ENCODE assay signal across 16 cellular contexts in genomic region chr18:69908838-69909237, GRCh38. TPM values are rescaled to one million over a fixed set of nuclear protein-coding genes. Genes with fewer than 3 reads are reported as not detected.
DNase-seq lines count a peak whose midpoint lies in the region; ATAC-seq, FAIRE-seq and TF ChIP-seq lines count a peak whose summit lies in the region.
"Had no signal": no experiment of that assay in that cellular context is flagged by ENCODE, and none has a peak within 500 bp of the region (broad histone marks: within the 10 kb centered on the region; RNA-seq: fewer than 3 reads in every experiment).

No MANE protein-coding gene starts in this region.

- H3K79me2 ChIP-seq in HepG2 (ENCODE audit: insufficient read depth, low read length), result no peaks in the 10 kb centered on the region

- H3K9ac ChIP-seq in HepG2 (ENCODE audit: insufficient read depth, low read depth, low read length), result no peak overlapping the region

- TF ChIP-seq POLR2A in HepG2 (IDR thresholded peaks at IDR 0.05; ENCODE audit: insufficient read depth in 1 of 2, low read depth in 2 of 2, low read length in 2 of 2) (no peak), right lobe of liver (IDR thresholded peaks at IDR 0.05) (no peak)

- H2AFZ ChIP-seq in HepG2 (ENCODE audit: low read length), result no peak overlapping the region

- TF ChIP-seq RAD21 in HepG2 (CRISPR knock-in tag; IDR thresholded peaks at IDR 0.05), result no peak

- H3K36me3 ChIP-seq in HepG2 (replicated peaks in 1 of 2; ENCODE audit: control insufficient read depth in 1 of 2, insufficient read depth in 2 of 2, low read length in 2 of 2), result no peaks in the 10 kb centered on the region
- H3K36me3 ChIP-seq in right lobe of liver, result no peaks in the 10 kb centered on the region
- H3K36me3 ChIP-seq in small intestine (ENCODE audit: control insufficient read depth in 2 of 2, insufficient read depth in 2 of 2, low read length in 2 of 2), result no peaks in the 10 kb centered on the region

- CTCF ChIA-PET in HepG2 (lab: Yijun Ruan, JAX; ENCODE audit: low intra/inter-chr PET ratio, low total read pairs), result no interaction called here
- CTCF ChIA-PET in activated CD4-positive, alpha-beta memory T cell treated with anti-CD3 and anti-CD28 coated beads, Interleukin-2, amount 10 ng/mL, durations not matched to agents 7 days and 5 days (lab: Charles Lee), result interaction anchor here (1.0 kb wide), 1 partner anchor 9 kb away, joined by 3 read pairs; no protein-coding TSS in a partner anchor

- ATAC-seq in HepG2 (no peak), right lobe of liver (no peak)
- ATAC-seq in stimulated activated naive CD8-positive, alpha-beta T cell treated with anti-CD3 and anti-CD28 coated beads, Interleukin-15, amount 100 ng/mL, for 72 hours, result peak; percentile 58

- no peaks in the 10 kb centered on the region for H3K27me3 Mint-ChIP-seq in activated CD4-positive, alpha-beta memory T cell treated with anti-CD3 and anti-CD28 coated beads, Interleukin-2, amount 10 ng/mL, durations not matched to agents 7 days and 5 days
- H3K27me3 Mint-ChIP-seq in stimulated activated naive CD8-positive, alpha-beta T cell treated with anti-CD3 and anti-CD28 coated beads, Interleukin-15, amount 100 ng/mL, for 72 hours, result no peaks in the 10 kb centered on the region
- H3K27me3 Mint-ChIP-seq: B cell had no signal

- TF ChIP-seq EP300 in HepG2 (IDR thresholded peaks at IDR 0.05; ENCODE audit: low read depth in 2 of 2, low read length in 2 of 2) (no peak), HepG2 (CRISPR knock-in tag; IDR thresholded peaks at IDR 0.05; ENCODE audit: borderline replicate concordance) (no peak)

- FAIRE-seq in HepG2 (lab: Jason Lieb, UNC), result no peak
- no peak for FAIRE-seq in small intestine (lab: Jason Lieb, UNC)

- no peak for DNase-seq in HepG2 (ENCODE audit: low spot score)
- no peak for DNase-seq in right lobe of liver
- no peak for DNase-seq in activated CD4-positive, alpha-beta memory T cell treated with anti-CD3 and anti-CD28 coated beads, Interleukin-2, amount 10 ng/mL, durations not matched to agents 7 days and 5 days
- peak; percentile 18 for DNase-seq in amniotic epithelial cell (ENCODE audit: low read depth)
- no peak for DNase-seq in stimulated activated naive CD8-positive, alpha-beta T cell treated with anti-CD3 and anti-CD28 coated beads, Interleukin-15, amount 100 ng/mL, for 72 hours
- DNase-seq in small intestine, result no peak
- DNase-seq in NCI-H510A (lab: John Stamatoyannopoulos, UW), result no peak
- no peak for DNase-seq in DMS 273 treated with DMSO at 0.1 percent for 48 hours (lab: John Stamatoyannopoulos, UW)
- DNase-seq: ACHN, KG1, NCI-H1092, NCI-H1694 treated with DMSO at 0.1 percent for 48 hours, NCI-H446 treated with DMSO at 0.1 percent for 48 hours, NCI-H774 had no signal

- in situ Hi-C loops in HepG2 (cut with HindIII; ENCODE audit: extremely low pct_ligation_motif_present, low pct_unique_long_range_greater_than_20kb), result no loop called here

- no peak overlapping the region for H3K4me3 Mint-ChIP-seq in activated CD4-positive, alpha-beta memory T cell treated with anti-CD3 and anti-CD28 coated beads, Interleukin-2, amount 10 ng/mL, durations not matched to agents 7 days and 5 days
- H3K4me3 Mint-ChIP-seq in stimulated activated naive CD8-positive, alpha-beta T cell treated with anti-CD3 and anti-CD28 coated beads, Interleukin-15, amount 100 ng/mL, for 72 hours, result no peak overlapping the region
- H3K4me3 Mint-ChIP-seq: B cell had no signal

- no peak overlapping the region for H3K4me2 ChIP-seq in HepG2 (ENCODE audit: low read depth, low read length)

- POLR2A ChIA-PET in HepG2 (lab: Yijun Ruan, JAX), result no interaction called here
- POLR2A ChIA-PET in activated CD4-positive, alpha-beta memory T cell treated with anti-CD3 and anti-CD28 coated beads, Interleukin-2, amount 10 ng/mL, durations not matched to agents 7 days and 5 days (lab: Charles Lee), result interaction anchor here (1.2 to 1.7 kb wide), 3 partner anchors 9 to 46 kb away, joined by 4 to 6 read pairs (median 5); no protein-coding TSS in a partner anchor

- no peak overlapping the region for H3K27ac ChIP-seq in HepG2 (ENCODE audit: extremely low read length, insufficient read depth, low read length)
- H3K27ac ChIP-seq in right lobe of liver, result no peak overlapping the region
- H3K27ac ChIP-seq in small intestine (ENCODE audit: low read depth in 1 of 2, low read length in 1 of 2), result no peak overlapping the region
- H3K27ac ChIP-seq: HL-60 had no signal

- no TSS peak for BruUV-seq in HepG2 (replicated peaks; lab: Mats Ljungman, UMichigan)

- H3K27ac Mint-ChIP-seq in activated CD4-positive, alpha-beta memory T cell treated with anti-CD3 and anti-CD28 coated beads, Interleukin-2, amount 10 ng/mL, durations not matched to agents 7 days and 5 days, result peak overlapping the region; percentile 38
- H3K27ac Mint-ChIP-seq in stimulated activated naive CD8-positive, alpha-beta T cell treated with anti-CD3 and anti-CD28 coated beads, Interleukin-15, amount 100 ng/mL, for 72 hours, result peak overlapping the region in 1 of 2 donors; percentile 69
- H3K27ac Mint-ChIP-seq: B cell had no signal

- H3K4me1 Mint-ChIP-seq in activated CD4-positive, alpha-beta memory T cell treated with anti-CD3 and anti-CD28 coated beads, Interleukin-2, amount 10 ng/mL, durations not matched to agents 7 days and 5 days, result peaks cover 48% of the 10 kb centered on the region
- peaks cover 65% of the 10 kb centered on the region for H3K4me1 Mint-ChIP-seq in stimulated activated naive CD8-positive, alpha-beta T cell treated with anti-CD3 and anti-CD28 coated beads, Interleukin-15, amount 100 ng/mL, for 72 hours
- H3K4me1 Mint-ChIP-seq: B cell had no signal

- TF ChIP-seq CTCF in HepG2 (CRISPR knock-in tag; IDR thresholded peaks at IDR 0.05) (no peak), right lobe of liver (IDR thresholded peaks at IDR 0.05) (no peak)

- H3K4me1 ChIP-seq in HepG2 (ENCODE audit: insufficient read depth, low read length) (no peaks in the 10 kb centered on the region), right lobe of liver (no peaks in the 10 kb centered on the region), small intestine (ENCODE audit: control insufficient read depth in 2 of 2, insufficient read depth in 1 of 2, low read depth in 1 of 2, low read length in 1 of 2) (no peaks in the 10 kb centered on the region)

- H3K9me3 Mint-ChIP-seq in activated CD4-positive, alpha-beta memory T cell treated with anti-CD3 and anti-CD28 coated beads, Interleukin-2, amount 10 ng/mL, durations not matched to agents 7 days and 5 days, result no peaks in the 10 kb centered on the region
- peaks cover 7 to 10% of the 10 kb centered on the region in 2 donors for H3K9me3 Mint-ChIP-seq in stimulated activated naive CD8-positive, alpha-beta T cell treated with anti-CD3 and anti-CD28 coated beads, Interleukin-15, amount 100 ng/mL, for 72 hours

- H3K36me3 Mint-ChIP-seq in activated CD4-positive, alpha-beta memory T cell treated with anti-CD3 and anti-CD28 coated beads, Interleukin-2, amount 10 ng/mL, durations not matched to agents 7 days and 5 days (ENCODE audit: low read depth), result peaks cover 73% of the 10 kb centered on the region

- H4K20me1 ChIP-seq in HepG2 (ENCODE audit: insufficient read depth, low read length), result no peaks in the 10 kb centered on the region

- H3K27me3 ChIP-seq in HepG2 (ENCODE audit: control insufficient read depth in 1 of 2, insufficient read depth in 2 of 2, low read length in 2 of 2) (no peaks in the 10 kb centered on the region), right lobe of liver (no peaks in the 10 kb centered on the region), small intestine (ENCODE audit: control insufficient read depth in 2 of 2, insufficient read depth in 2 of 2, low read length in 2 of 2) (no peaks in the 10 kb centered on the region)

- H3K4me3 ChIP-seq in HepG2 (replicated peaks in 1 of 3; ENCODE audit: insufficient read depth in 1 of 3, low read depth in 2 of 3, low read length in 3 of 3) (no peak overlapping the region), right lobe of liver (no peak overlapping the region), small intestine (ENCODE audit: low read depth in 1 of 2, low read length in 2 of 2) (no peak overlapping the region)

- intact Hi-C loops in HepG2 (cut with micrococcal nuclease; ENCODE audit: unreplicated experiment) (no loop called here), right lobe of liver (cut with DNase I) (no loop called here)

- H3K9me3 ChIP-seq in HepG2 (ENCODE audit: low read length) (no peaks in the 10 kb centered on the region), right lobe of liver (no peaks in the 10 kb centered on the region), small intestine (ENCODE audit: control insufficient read depth, low read depth) (no peaks in the 10 kb centered on the region)

TF ChIP-seq in HepG2, 621 proteins besides CTCF, POLR2A, EP300 and RAD21 (continues in another document):
- no peak for TF ChIP-seq HOXD1 (CRISPR knock-in tag; IDR thresholded peaks at IDR 0.05)

RNA-seq across cellular contexts. Expression of gene CD226, which starts 38.8 kb away (rescaled TPM):
- total RNA-seq in HepG2 (2016; rRNA removed; fragmentation: Illumina TruSeq; extraction: Trizol) (0.15 and 0.77 TPM in 2 replicates), right lobe of liver (1 to 10 TPM in 5 of 6 experiments, under 1 TPM in 1; 0.68 to 3.8 (median 2.1) TPM)
- 4.7 and 5.9 TPM in 2 replicates for total RNA-seq in HepG2 (2016; cell fraction: cytosol; rRNA removed; fragmentation: Illumina TruSeq; extraction: Trizol; ENCODE audit: low read depth)
- 0.10 and 0.63 TPM in 2 replicates for total RNA-seq in HepG2 (2016; cell fraction: insoluble cytoplasmic fraction; rRNA removed; fragmentation: Illumina TruSeq; extraction: Trizol)
- total RNA-seq in HepG2 (2016; cell fraction: membrane; rRNA removed; fragmentation: Illumina TruSeq; extraction: Trizol), result 0.77 and 1.1 TPM in 2 replicates
- total RNA-seq in HepG2 (2016; cell fraction: nucleus; rRNA removed; fragmentation: Illumina TruSeq; extraction: Trizol), result 1.7 TPM in 2 replicates
- polyA plus RNA-seq in HepG2 (2011; rRNA removed) (0.13 and 0.20 TPM in 2 replicates), small intestine (1 to 10 TPM in 1 of 3 donors, under 1 TPM in 2; 0.22 to 1.6 (median 0.27) TPM)
- polyA plus RNA-seq in HepG2 (2011; cell fraction: cytosol; rRNA removed), result 0.05 and 0.10 TPM in 2 replicates
- 0.40 and 0.45 TPM in 2 replicates for polyA plus RNA-seq in HepG2 (2011; cell fraction: nucleus; rRNA removed)
- polyA plus RNA-seq in HepG2 (2012), result 0.04 and 0.25 TPM in 2 replicates
- polyA plus RNA-seq in HepG2 (2016; cell fraction: cytosol; fragmentation: Illumina TruSeq; extraction: Trizol; ENCODE audit: low read depth), result 0.02 TPM in 1 of 2 replicates, not detected in the other
- polyA plus RNA-seq in HepG2 (2016; cell fraction: insoluble cytoplasmic fraction; fragmentation: Illumina TruSeq; extraction: Trizol; ENCODE audit: low read depth), result 0.17 TPM in 1 of 2 replicates, not detected in the other
- 0.12 TPM in 1 of 2 replicates, not detected in the other for polyA plus RNA-seq in HepG2 (2016; cell fraction: membrane; fragmentation: Illumina TruSeq; extraction: Trizol; ENCODE audit: low read depth)
- 0.67 and 0.85 TPM in 2 replicates for polyA plus RNA-seq in HepG2 (2016; cell fraction: nucleus; fragmentation: Illumina TruSeq; extraction: Trizol; ENCODE audit: insufficient read depth, low read depth)
- polyA minus RNA-seq in HepG2 (2011; rRNA and poly(A)+ RNA removed; ENCODE audit: low replicate concordance), result 1.4 and 4.0 TPM in 2 replicates
- polyA minus RNA-seq in HepG2 (2011; cell fraction: cytosol; rRNA and poly(A)+ RNA removed), result 0.79 TPM in 1 of 2 replicates, not detected in the other
- 1.5 and 1.9 TPM in 2 replicates for polyA minus RNA-seq in HepG2 (2011; cell fraction: nucleus; rRNA and poly(A)+ RNA removed)
- 100 to 1,000 TPM; 102 to 111 TPM for total RNA-seq in activated CD4-positive, alpha-beta memory T cell treated with anti-CD3 and anti-CD28 coated beads, Interleukin-2, amount 10 ng/mL, durations not matched to agents 7 days and 5 days

Comparison
In these comparisons a context has a peak if more than half of its experiments do, and no peak if none do; other contexts are left out.
1. RNA of gene CD226, which starts 38.8 kb away (total RNA-seq): 102 to 111 TPM in activated CD4-positive, alpha-beta memory T cell treated with anti-CD3 and anti-CD28 coated beads, Interleukin-2, amount 10 ng/mL, durations not matched to agents 7 days and 5 days; 0.68 to 3.8 TPM in right lobe of liver and 0.10 to 5.9 TPM in HepG2; every median in the first group is over 10 times any median in the second.